Comparison of ENCODE assay signal across 2 cellular contexts in genomic region chr7:33395340-33395739, GRCh38.
TF ChIP-seq lines count a peak whose summit lies in the region.

No MANE protein-coding gene starts in this region.

TF ChIP-seq in IMR-90, 13 proteins besides CTCF, POLR2A, EP300 and RAD21 (continued from another document):
- TF ChIP-seq SMC3 (IDR thresholded peaks at IDR 0.05; ENCODE audit: low read depth, low read length), result no peak
- no peak for TF ChIP-seq ELK1 (IDR thresholded peaks at IDR 0.05; ENCODE audit: borderline replicate concordance, low read depth, low read length)
- TF ChIP-seq FOS (IDR thresholded peaks at IDR 0.05; ENCODE audit: low read depth, low read length), result no peak
- no peak for TF ChIP-seq MAZ (IDR thresholded peaks at IDR 0.05; ENCODE audit: borderline replicate concordance, low read depth, low read length)
- no peak for TF ChIP-seq CEBPB (IDR thresholded peaks at IDR 0.05; ENCODE audit: low read depth, low read length)
- TF ChIP-seq BHLHE40 (IDR thresholded peaks at IDR 0.05; ENCODE audit: low read depth, low read length), result no peak
- TF ChIP-seq USF2 (IDR thresholded peaks at IDR 0.05; ENCODE audit: low read depth, low read length), result no peak
- no peak for TF ChIP-seq NFE2L2 (IDR thresholded peaks at IDR 0.05; ENCODE audit: low read depth, low read length)
- TF ChIP-seq MAFK (IDR thresholded peaks at IDR 0.05; ENCODE audit: low read depth, low read length), result no peak
- no peak for TF ChIP-seq CHD1 (IDR thresholded peaks at IDR 0.05; ENCODE audit: low read depth, low read length)
TF ChIP-seq in IMR-90: peak in this region for 0.

TF ChIP-seq in WTC11, 78 proteins besides CTCF, POLR2A, EP300 and RAD21:
- TF ChIP-seq ZNF425 (CRISPR knock-in tag; conservative IDR thresholded peaks at IDR 0.05) (no peak), HMGXB4 (CRISPR knock-in tag; IDR thresholded peaks at IDR 0.05) (no peak), RELA (CRISPR knock-in tag; IDR thresholded peaks at IDR 0.05; ENCODE audit: borderline replicate concordance) (no peak), ZNF396 (CRISPR knock-in tag; IDR thresholded peaks at IDR 0.05; ENCODE audit: borderline replicate concordance) (no peak), FOXK1 (CRISPR knock-in tag; IDR thresholded peaks at IDR 0.05) (no peak), NFYB (CRISPR knock-in tag; conservative IDR thresholded peaks at IDR 0.05; ENCODE audit: low read depth) (no peak), SOX15 (CRISPR knock-in tag; IDR thresholded peaks at IDR 0.05) (no peak), TEAD1 (CRISPR knock-in tag; IDR thresholded peaks at IDR 0.05) (no peak), AR (CRISPR knock-in tag; IDR thresholded peaks at IDR 0.05) (no peak), IRF1 (CRISPR knock-in tag; IDR thresholded peaks at IDR 0.05) (no peak), PREB (CRISPR knock-in tag; IDR thresholded peaks at IDR 0.05; ENCODE audit: borderline replicate concordance) (no peak), STAT6 (CRISPR knock-in tag; conservative IDR thresholded peaks at IDR 0.05; ENCODE audit: low read depth) (no peak), ATF2 (CRISPR knock-in tag; IDR thresholded peaks at IDR 0.05; ENCODE audit: borderline replicate concordance, low read depth) (no peak), GTF2I (CRISPR knock-in tag; conservative IDR thresholded peaks at IDR 0.05) (no peak), USF2 (CRISPR knock-in tag; IDR thresholded peaks at IDR 0.05) (no peak), ZNF532 (CRISPR knock-in tag; IDR thresholded peaks at IDR 0.05; ENCODE audit: borderline replicate concordance) (no peak), ZNF512 (CRISPR knock-in tag; IDR thresholded peaks at IDR 0.05; ENCODE audit: borderline replicate concordance) (no peak), ZNF219 (CRISPR knock-in tag; IDR thresholded peaks at IDR 0.05; ENCODE audit: borderline replicate concordance) (no peak), ZNF138 (CRISPR knock-in tag; conservative IDR thresholded peaks at IDR 0.05) (no peak), EMX1 (CRISPR knock-in tag; IDR thresholded peaks at IDR 0.05) (no peak)
